In the genomic region with DNA sequence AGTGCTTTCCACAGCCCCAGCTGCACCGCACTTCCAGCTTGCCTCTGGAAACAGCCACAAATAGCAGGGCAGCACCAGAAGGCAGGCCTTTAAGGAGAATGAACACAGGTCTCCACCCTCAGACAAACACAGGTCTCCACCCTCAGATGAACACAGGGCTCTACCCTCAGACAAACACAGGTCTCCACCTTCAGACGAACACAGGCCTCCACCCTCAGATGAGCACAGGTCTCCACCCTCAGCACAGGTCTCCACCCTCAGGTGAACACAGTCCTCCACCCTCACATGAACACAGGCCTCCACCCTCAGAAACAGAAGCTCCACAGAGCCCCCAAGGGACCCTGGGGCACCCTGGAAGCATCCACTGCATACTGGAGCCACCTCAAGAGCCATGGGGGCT, we compare ENCODE assay signal across 1 cellular context.
TF ChIP-seq lines count a peak whose summit lies in the region.

No MANE protein-coding gene starts in this region.

TF ChIP-seq in HepG2, 621 proteins besides CTCF, POLR2A, EP300 and RAD21 (continued from another document):
- no peak for TF ChIP-seq ZNF124 (CRISPR knock-in tag; IDR thresholded peaks at IDR 0.05)
- no peak for TF ChIP-seq FOXK1 (CRISPR knock-in tag; IDR thresholded peaks at IDR 0.05; ENCODE audit: borderline replicate concordance, low read depth)
- peak; percentile 75; the same call in 1 of the 2 replicates for TF ChIP-seq ZSCAN22 (CRISPR knock-in tag; IDR thresholded peaks at IDR 0.05)
- no peak for TF ChIP-seq RORA (CRISPR knock-in tag; IDR thresholded peaks at IDR 0.05)
